In the genomic region with DNA sequence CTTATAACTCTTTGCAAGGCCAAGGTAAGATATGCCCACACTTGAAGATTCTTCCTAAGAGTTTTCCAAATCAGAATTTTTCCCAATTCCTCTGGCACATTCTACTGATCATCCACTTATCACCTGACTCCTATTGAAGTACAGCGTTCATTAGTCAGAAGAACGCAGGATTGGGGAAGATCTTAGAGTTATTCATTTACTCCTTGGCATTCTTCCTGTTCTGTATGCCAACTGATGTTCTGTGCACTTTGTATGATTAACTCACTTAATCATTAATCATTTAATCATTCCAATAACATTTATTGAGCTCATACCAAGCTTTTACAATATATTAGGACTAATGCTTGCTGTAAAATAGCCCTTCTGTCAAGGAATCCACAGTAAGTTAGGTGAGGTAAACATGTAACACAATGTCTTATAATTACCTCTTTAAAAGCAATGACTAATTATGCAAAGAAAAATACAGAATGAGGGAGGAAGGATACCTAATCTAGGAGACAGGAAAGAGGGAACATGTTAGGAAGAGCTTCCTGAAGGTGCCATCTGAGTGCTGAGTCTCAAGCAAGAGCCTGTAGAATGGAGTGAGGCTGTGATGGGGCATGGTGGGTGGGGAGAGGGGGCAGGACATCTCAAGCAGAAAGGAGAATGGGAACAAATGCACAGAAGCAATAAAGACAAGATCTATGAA, we compare ENCODE assay signal across 16 cellular contexts.
DNase-seq lines count a peak whose midpoint lies in the region; ATAC-seq, FAIRE-seq and TF ChIP-seq lines count a peak whose summit lies in the region.
"Had no signal": no experiment of that assay in that cellular context is flagged by ENCODE, and none has a peak within 500 bp of the region (broad histone marks: within the 10 kb centered on the region; RNA-seq: fewer than 3 reads in every experiment).

No MANE protein-coding gene starts in this region.

- H3K4me3 Mint-ChIP-seq in nephron progenitor cell: peak overlapping the region; percentile 35
- H3K4me3 Mint-ChIP-seq: CD8-positive, alpha-beta memory T cell had no signal

- TF ChIP-seq CTCF in nephron progenitor cell (IDR thresholded peaks at IDR 0.05): no peak
- TF ChIP-seq CTCF in left lung (IDR thresholded peaks at IDR 0.05): no peak

- ATAC-seq in left lung: no peak
- ATAC-seq: Right ventricle myocardium inferior had no signal

- H3K27me3 ChIP-seq in left lung: no peaks in the 10 kb centered on the region
- H3K27me3 ChIP-seq: BLaER1 had no signal

- intact Hi-C loops in left lung (cut with DNase I): no loop called here

- H3K9me3 ChIP-seq in left lung: no peaks in the 10 kb centered on the region
- H3K9me3 ChIP-seq: BLaER1 had no signal

- H3K36me3 ChIP-seq in left lung: no peaks in the 10 kb centered on the region
- H3K36me3 ChIP-seq: BLaER1 had no signal

- peak; percentile 77 for DNase-seq in RCC 7860 (ENCODE audit: low spot score)
- DNase-seq in kidney glomerular epithelial cell (lab: John Stamatoyannopoulos, UW): peak; percentile 92
- no peak for DNase-seq in nephron progenitor cell
- DNase-seq in activated CD4-positive, CD25-positive, alpha-beta regulatory T cell treated with anti-CD3 and anti-CD28 coated beads, Interleukin-2, amount 50 U/mL, for 72 hours: no peak
- DNase-seq in left lung: no peak
- no peak for DNase-seq in LoVo (ENCODE audit: low spot score)
- no peak for DNase-seq in activated CD4-positive, CD25-positive, alpha-beta regulatory T cell (lab: John Stamatoyannopoulos, UW)
- DNase-seq: CD8-positive, alpha-beta memory T cell; EL; KG1; NCI-H1105; NCI-H1694 treated with DMSO at 0.1 percent for 48 hours; NCI-H446; NCI-H748 treated with DMSO at 0.1 percent for 48 hours had no signal

- no peaks in the 10 kb centered on the region for H3K36me3 Mint-ChIP-seq in nephron progenitor cell (ENCODE audit: low read depth)
- H3K36me3 Mint-ChIP-seq: CD8-positive, alpha-beta memory T cell had no signal

- no peaks in the 10 kb centered on the region for H3K9me3 Mint-ChIP-seq in nephron progenitor cell
- H3K9me3 Mint-ChIP-seq: CD8-positive, alpha-beta memory T cell had no signal

- H3K27ac ChIP-seq in left lung: no peak overlapping the region
- H3K27ac ChIP-seq: BLaER1 had no signal

- H3K27me3 Mint-ChIP-seq in nephron progenitor cell (ENCODE audit: low read depth, poor library complexity): no peaks in the 10 kb centered on the region

- FAIRE-seq in RCC 7860 (lab: Jason Lieb, UNC): peak; percentile 98

- H3K4me1 ChIP-seq in left lung: no peaks in the 10 kb centered on the region
- H3K4me1 ChIP-seq: BLaER1 had no signal

- H3K4me1 Mint-ChIP-seq in nephron progenitor cell: peaks cover 26% of the 10 kb centered on the region
- H3K4me1 Mint-ChIP-seq: CD8-positive, alpha-beta memory T cell had no signal

- no peak overlapping the region for H3K27ac Mint-ChIP-seq in nephron progenitor cell
- H3K27ac Mint-ChIP-seq: CD8-positive, alpha-beta memory T cell had no signal

- H3K4me3 ChIP-seq in left lung: no peak overlapping the region
- H3K4me3 ChIP-seq: BLaER1 had no signal

Comparison
In these comparisons a context has a peak if more than half of its experiments do, and no peak if none do; other contexts are left out.
1. DNase-seq: peak in RCC 7860 (single experiment) and kidney glomerular epithelial cell (single experiment); none in nephron progenitor cell (single experiment), activated CD4-positive, CD25-positive, alpha-beta regulatory T cell treated with anti-CD3 and anti-CD28 coated beads, Interleukin-2, amount 50 U/mL, for 72 hours (single experiment), left lung (0 of 2), LoVo (single experiment) and activated CD4-positive, CD25-positive, alpha-beta regulatory T cell (0 of 4).